ENCODE assay signal across 9 cellular contexts in the genomic region with DNA sequence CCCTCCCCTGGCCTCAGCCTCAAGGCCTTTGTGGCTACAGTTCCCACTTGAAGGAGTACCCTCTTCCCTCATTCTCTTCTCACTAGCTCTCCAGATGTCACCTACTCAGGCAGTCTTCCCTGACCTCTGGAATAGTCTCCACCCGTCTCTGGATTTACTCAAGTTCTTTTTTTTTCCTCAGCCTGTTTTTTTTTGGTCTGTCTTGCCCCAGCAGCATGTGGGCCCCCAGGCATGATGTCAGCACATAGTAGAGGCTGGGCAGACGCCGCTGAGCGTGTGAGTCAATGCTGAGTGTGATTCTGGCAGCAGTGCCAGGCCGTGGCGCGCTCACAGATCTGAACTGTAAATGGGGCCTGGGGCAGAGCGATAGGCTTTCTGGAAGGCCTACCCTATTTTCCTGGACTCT. TPM values are rescaled to one million over a fixed set of nuclear protein-coding genes. Genes with fewer than 3 reads are reported as not detected.
DNase-seq lines count a peak whose midpoint lies in the region; TF ChIP-seq lines count a peak whose summit lies in the region.
"Not testable (repeated sequence)": the region's sequence is repeated elsewhere in the genome, so short reads cannot be mapped to it uniquely, and the experiment has no call there.
"Had no signal": no experiment of that assay in that cellular context is flagged by ENCODE, and none has a peak within 500 bp of the region (broad histone marks: within the 10 kb centered on the region; RNA-seq: fewer than 3 reads in every experiment).

No MANE protein-coding gene starts in this region.

- not testable (repeated sequence) for H3K9me2 ChIP-seq in PC-9 (ENCODE audit: insufficient read depth)

- in situ Hi-C loops in astrocyte of the spinal cord (cut with HindIII; ENCODE audit: low sequenced_read_pairs), result not testable (repeated sequence)

- H3K27ac ChIP-seq in PC-9 (peak overlapping the region; percentile 57), osteoblast (ENCODE audit: low read depth, low read length) (peak overlapping the region; percentile 67)
- not testable (repeated sequence) for H3K27ac ChIP-seq in testis

- TF ChIP-seq CTCF in PC-9 (conservative IDR thresholded peaks at IDR 0.05); astrocyte of the spinal cord (IDR thresholded peaks at IDR 0.05; ENCODE audit: low read depth, low read length); osteoblast (IDR thresholded peaks at IDR 0.05; ENCODE audit: extremely low read depth, low read depth, low read length); testis (IDR thresholded peaks at IDR 0.05): not testable (repeated sequence)

- POLR2A ChIA-PET in PC-9 (lab: Charles Lee; ENCODE audit: unreplicated experiment), result not testable (repeated sequence)

- not testable (repeated sequence) for TF ChIP-seq POLR2A in testis (IDR thresholded peaks at IDR 0.05)

- peak overlapping the region; percentile 70; the same call in 1 of the 2 replicates for H2AFZ ChIP-seq in PC-9
- peak overlapping the region; percentile 64 for H2AFZ ChIP-seq in osteoblast (ENCODE audit: low read length)

- not testable (repeated sequence) for H3F3A ChIP-seq in PC-9 (ENCODE audit: insufficient read depth, low read depth)

- H3K36me3 ChIP-seq in PC-9 (ENCODE audit: low read depth); osteoblast (ENCODE audit: insufficient read depth, low read length); testis (ENCODE audit: low read depth, missing control alignments): not testable (repeated sequence)

- peak overlapping the region; percentile 42; the same call in 1 of the 2 replicates for H3K4me2 ChIP-seq in PC-9
- not testable (repeated sequence) for H3K4me2 ChIP-seq in osteoblast (ENCODE audit: insufficient read depth, low read length)

- H3K79me2 ChIP-seq in PC-9 (ENCODE audit: low read depth); osteoblast (ENCODE audit: insufficient read depth, low read length): not testable (repeated sequence)

- 52 to 67% methylated on average over 8 of the region's 8 CpGs for WGBS in testis, 2 donors

- not testable (repeated sequence) for BruUV-seq in PC-9 (replicated peaks; lab: Mats Ljungman, UMichigan)

- CTCF ChIA-PET in PC-9 (lab: Charles Lee), result not testable (repeated sequence)

- DNase-seq in AG08395 (ENCODE audit: low spot score) (peak; percentile 82), HCEC 1CT (peak; percentile 87), PC-9 (peak; percentile 86 to 87), astrocyte of the spinal cord (ENCODE audit: low read depth, low spot score) (peak; percentile 95), fibroblast of gingiva (ENCODE audit: low read depth) (peak; percentile 89), islet precursor cell (peak; percentile 87), osteoblast (ENCODE audit: insufficient read length, low spot score, missing footprints) (peak; percentile 98), testis (peak; percentile 77)

- H3K9me3 ChIP-seq in PC-9 (ENCODE audit: insufficient read depth, low read depth); osteoblast (ENCODE audit: low read depth, low read length); testis: not testable (repeated sequence)

- H4K20me1 ChIP-seq in PC-9 (ENCODE audit: insufficient read depth); osteoblast (ENCODE audit: insufficient read depth, low read length): not testable (repeated sequence)

- not testable (repeated sequence) for H3K4me3 ChIP-seq in PC-9; astrocyte of the spinal cord (ENCODE audit: low read depth, low read length); osteoblast (ENCODE audit: insufficient read depth, low read length); testis

- intact Hi-C loops in PC-9 (cut with micrococcal nuclease; ENCODE audit: unreplicated experiment), result loop anchor here (5.0 to 10.0 kb wide), 2 partner anchors 55 to 187 kb away; partner anchors contain the start of gene TMEM11
- intact Hi-C loops in testis (cut with DNase I; ENCODE audit: low total_unique reads), result not testable (repeated sequence)

- peaks cover 20% of the 10 kb centered on the region for H3K4me1 ChIP-seq in PC-9 (replicated peaks; ENCODE audit: insufficient read depth)
- not testable (repeated sequence) for H3K4me1 ChIP-seq in osteoblast (ENCODE audit: insufficient read depth, low read length); testis

- H3K27me3 ChIP-seq in PC-9 (ENCODE audit: insufficient read depth, low read depth); osteoblast (ENCODE audit: insufficient read depth, low read length); testis: not testable (repeated sequence)

RNA-seq across cellular contexts. Expression of gene KCNJ12, which starts 26.0 kb away (rescaled TPM):
- total RNA-seq in PC-9 (2021) (1.1 and 2.0 TPM in 2 replicates), osteoblast (under 0.01 and 0.29 TPM in 2 replicates), testis (1 to 10 TPM; 2.8 to 5.4 TPM)
- 2.4 TPM for polyA plus RNA-seq in testis (ENCODE audit: insufficient read depth, low read depth, low replicate concordance)
- total RNA-seq: activated CD8-positive, alpha-beta memory T cell treated with anti-CD3 and anti-CD28 coated beads for 36 hours had no signal
